ENCODE assay signal across 8 cellular contexts in genomic region chr2:96241901-96242611, GRCh38. TPM values are rescaled to one million over a fixed set of nuclear protein-coding genes. Genes with fewer than 3 reads are reported as not detected.
A peak's percentile ranks its signal among the peaks of the same experiment; 100 is the strongest.
DNase-seq lines count a peak whose midpoint lies in the region; ATAC-seq and TF ChIP-seq lines count a peak whose summit lies in the region.

No MANE protein-coding gene starts in this region.

- DNase-seq in CD8-positive, alpha-beta memory T cell, result peak; percentile 27 to 69 (median 40)
- DNase-seq in GM20000 (ENCODE audit: low spot score), result peak; percentile 68
- peak in 1 of 2 experiments; percentile 91 for DNase-seq in HL-60 (ENCODE audit: low read depth in 1 of 2, low spot score in 1 of 2)
- DNase-seq in activated CD4-positive, alpha-beta T cell treated with anti-CD3 and anti-CD28 coated beads for 36 hours, result peak; percentile 78
- no peak for DNase-seq in NCI-H1105 treated with DMSO at 0.1 percent for 48 hours (lab: John Stamatoyannopoulos, UW)
- DNase-seq in NCI-H1417 treated with DMSO at 0.1 percent for 48 hours (lab: John Stamatoyannopoulos, UW), result no peak

- H3K27ac ChIP-seq in CD8-positive, alpha-beta memory T cell (ENCODE audit: low read depth, low read length), result peak overlapping the region; percentile 71
- H3K27ac ChIP-seq in HL-60 (replicated peaks) (peak overlapping the region; percentile 80), duodenal mucosa (ENCODE audit: low read depth, low read length) (no peak overlapping the region), neutrophil (peak overlapping the region; percentile 99)

- peaks cover 40% of the 10 kb centered on the region for H3K4me1 ChIP-seq in CD8-positive, alpha-beta memory T cell (ENCODE audit: insufficient read depth, low read length)
- peaks cover 33 to 35% of the 10 kb centered on the region in 2 donors for H3K4me1 ChIP-seq in duodenal mucosa (ENCODE audit: control insufficient read depth in 1 of 2, insufficient read depth in 2 of 2, low read length in 2 of 2)
- peaks cover 75 to 83% of the 10 kb centered on the region in 2 experiments for H3K4me1 ChIP-seq in neutrophil (ENCODE audit: control insufficient read depth in 1 of 2, insufficient read depth in 1 of 2, low read depth in 1 of 2, low read length in 1 of 2)

- CTCF ChIA-PET in CD8-positive, alpha-beta memory T cell (lab: Charles Lee), result interaction anchor here (0.8 to 1.4 kb wide), 5 partner anchors 9 to 616 kb away, joined by 3 to 4 read pairs (median 3); partner anchors contain the start of gene ANKRD39
- CTCF ChIA-PET in activated CD4-positive, alpha-beta T cell treated with anti-CD3 and anti-CD28 coated beads for 36 hours (lab: Charles Lee), result interaction anchor here (0.8 to 1.8 kb wide), 8 partner anchors 14 to 241 kb away, joined by 3 to 8 read pairs (median 4); partner anchors contain the start of gene STARD7

- peak; percentile 94 for ATAC-seq in activated CD4-positive, alpha-beta T cell treated with anti-CD3 and anti-CD28 coated beads for 36 hours

- no peaks in the 10 kb centered on the region for H3K9me3 Mint-ChIP-seq in CD8-positive, alpha-beta memory T cell
- H3K9me3 Mint-ChIP-seq in activated CD4-positive, alpha-beta T cell treated with anti-CD3 and anti-CD28 coated beads for 36 hours (ENCODE audit: low read depth), result no peaks in the 10 kb centered on the region

- H3K9me3 ChIP-seq in CD8-positive, alpha-beta memory T cell (ENCODE audit: low read length), result no peaks in the 10 kb centered on the region
- no peaks in the 10 kb centered on the region for H3K9me3 ChIP-seq in duodenal mucosa (ENCODE audit: control insufficient read depth in 1 of 2, low read length in 2 of 2)
- H3K9me3 ChIP-seq in neutrophil, result no peaks in the 10 kb centered on the region

- H3K27me3 Mint-ChIP-seq in CD8-positive, alpha-beta memory T cell, result no peaks in the 10 kb centered on the region
- H3K27me3 Mint-ChIP-seq in activated CD4-positive, alpha-beta T cell treated with anti-CD3 and anti-CD28 coated beads for 36 hours, result no peaks in the 10 kb centered on the region

- intact Hi-C loops in activated CD4-positive, alpha-beta T cell treated with anti-CD3 and anti-CD28 coated beads for 36 hours (cut with DNase I, micrococcal nuclease), result loop anchor here in 1 of 2 experiments (1.0 kb wide), 3 partner anchors 24 to 98 kb away; partner anchors contain the start of genes CIAO1 and STARD7

- H3K27me3 ChIP-seq in CD8-positive, alpha-beta memory T cell (ENCODE audit: insufficient read depth, low read length, poor library complexity, severe bottlenecking), result no peaks in the 10 kb centered on the region
- H3K27me3 ChIP-seq in HL-60 (ENCODE audit: insufficient read depth, poor library complexity, severe bottlenecking) (no peaks in the 10 kb centered on the region), duodenal mucosa (ENCODE audit: control insufficient read depth in 1 of 2, insufficient read depth in 2 of 2, low read length in 2 of 2) (no peaks in the 10 kb centered on the region), neutrophil (no peaks in the 10 kb centered on the region)

- H3K36me3 ChIP-seq in CD8-positive, alpha-beta memory T cell (ENCODE audit: insufficient read depth, low read length), result no peaks in the 10 kb centered on the region
- H3K36me3 ChIP-seq in duodenal mucosa (ENCODE audit: control insufficient read depth in 1 of 2, insufficient read depth in 2 of 2, low read length in 2 of 2) (peaks cover 5 to 7% of the 10 kb centered on the region in 2 donors), neutrophil (peaks cover 3% of the 10 kb centered on the region)

- H3K4me3 ChIP-seq in CD8-positive, alpha-beta memory T cell (ENCODE audit: low read length), result peak overlapping the region; percentile 30
- H3K4me3 ChIP-seq in HL-60 (replicated peaks; ENCODE audit: insufficient read depth, low read length) (no peak overlapping the region), duodenal mucosa (ENCODE audit: low read depth in 1 of 2, low read length in 2 of 2) (no peak overlapping the region), neutrophil (ENCODE audit: low read depth in 1 of 2, low read length in 1 of 2) (peak overlapping the region; percentile 58 to 59)

- peaks cover 33 to 52% (median 41%) of the 10 kb centered on the region in 3 donors for H3K4me1 Mint-ChIP-seq in CD8-positive, alpha-beta memory T cell
- H3K4me1 Mint-ChIP-seq in activated CD4-positive, alpha-beta T cell treated with anti-CD3 and anti-CD28 coated beads for 36 hours, result peaks cover 45% of the 10 kb centered on the region

- TF ChIP-seq CTCF in GM20000 (IDR thresholded peaks at IDR 0.05; ENCODE audit: extremely low read depth, missing control alignments) (no peak), HL-60 (IDR thresholded peaks at IDR 0.05; ENCODE audit: insufficient read depth, low read length) (no peak), neutrophil (IDR thresholded peaks at IDR 0.05) (peak; percentile 7)

- peak overlapping the region; percentile 91 to 99 (median 96) for H3K27ac Mint-ChIP-seq in CD8-positive, alpha-beta memory T cell
- peak overlapping the region; percentile 91 for H3K27ac Mint-ChIP-seq in activated CD4-positive, alpha-beta T cell treated with anti-CD3 and anti-CD28 coated beads for 36 hours

- peak overlapping the region; percentile 2 to 34 for H3K9ac ChIP-seq in duodenal mucosa (ENCODE audit: low read depth in 1 of 2, low read length in 2 of 2)

- peak overlapping the region; percentile 32 to 88 (median 76) for H3K4me3 Mint-ChIP-seq in CD8-positive, alpha-beta memory T cell
- H3K4me3 Mint-ChIP-seq in activated CD4-positive, alpha-beta T cell treated with anti-CD3 and anti-CD28 coated beads for 36 hours, result peak overlapping the region; percentile 13

- POLR2A ChIA-PET in CD8-positive, alpha-beta memory T cell (lab: Charles Lee), result interaction anchor here (0.5 to 1.7 kb wide), 4 partner anchors 11 to 94 kb away, joined by 3 to 15 read pairs (median 4); partner anchors contain the start of genes NCAPH and STARD7
- POLR2A ChIA-PET in activated CD4-positive, alpha-beta T cell treated with anti-CD3 and anti-CD28 coated beads for 36 hours (lab: Charles Lee), result interaction anchor here (0.7 to 1.1 kb wide), 2 partner anchors 14 to 25 kb away, joined by 3 to 4 read pairs; no protein-coding TSS in a partner anchor

- peaks cover 0 to 1% (median 0%) of the 10 kb centered on the region in 3 donors for H3K36me3 Mint-ChIP-seq in CD8-positive, alpha-beta memory T cell
- peaks cover 7% of the 10 kb centered on the region for H3K36me3 Mint-ChIP-seq in activated CD4-positive, alpha-beta T cell treated with anti-CD3 and anti-CD28 coated beads for 36 hours (ENCODE audit: low read depth)

RNA-seq across cellular contexts. Expression of gene TMEM127, which starts 23.7 kb away (rescaled TPM):
- total RNA-seq in CD8-positive, alpha-beta memory T cell, result 10 to 100 TPM; 29.8 to 33.4 TPM
- 46.8 TPM for polyA plus RNA-seq in CD8-positive, alpha-beta memory T cell
- 10 to 100 TPM; 16.6 to 17.9 TPM for total RNA-seq in activated CD4-positive, alpha-beta T cell treated with anti-CD3 and anti-CD28 coated beads for 36 hours

RNA-seq across cellular contexts. Expression of gene CIAO1, which starts 24.0 kb away (rescaled TPM):
- 10 to 100 TPM; 73.8 to 77.9 TPM for total RNA-seq in CD8-positive, alpha-beta memory T cell
- 104 TPM for polyA plus RNA-seq in CD8-positive, alpha-beta memory T cell
- 10 to 100 TPM; 72.1 to 77.6 TPM for total RNA-seq in activated CD4-positive, alpha-beta T cell treated with anti-CD3 and anti-CD28 coated beads for 36 hours

RNA-seq across cellular contexts. Expression of gene STARD7, which starts 33.4 kb away (rescaled TPM):
- total RNA-seq in CD8-positive, alpha-beta memory T cell, result 100 to 1,000 TPM; 255 to 256 TPM
- polyA plus RNA-seq in CD8-positive, alpha-beta memory T cell, result 147 TPM
- total RNA-seq in activated CD4-positive, alpha-beta T cell treated with anti-CD3 and anti-CD28 coated beads for 36 hours, result 100 to 1,000 TPM; 151 to 173 TPM

Comparison
In these comparisons a context has a peak if more than half of its experiments do, and no peak if none do; other contexts are left out.
1. DNase-seq: peak in CD8-positive, alpha-beta memory T cell (5 of 5), GM20000 (single experiment) and activated CD4-positive, alpha-beta T cell treated with anti-CD3 and anti-CD28 coated beads for 36 hours (single experiment); none in NCI-H1105 treated with DMSO at 0.1 percent for 48 hours (single experiment) and NCI-H1417 treated with DMSO at 0.1 percent for 48 hours (single experiment).
2. H3K4me3 ChIP-seq: peak in CD8-positive, alpha-beta memory T cell (single experiment) and neutrophil (2 of 2); none in HL-60 (single experiment) and duodenal mucosa (0 of 2).